8 cellular contexts compared by ENCODE assay signal in genomic region chr2:169827272-169828140, GRCh38. TPM values are rescaled to one million over a fixed set of nuclear protein-coding genes. Genes with fewer than 3 reads are reported as not detected.
DNase-seq lines count a peak whose midpoint lies in the region; ATAC-seq and TF ChIP-seq lines count a peak whose summit lies in the region.

TSS of gene UBR3 (plus strand) at chr2:169827454. CDS start at chr2:169827508, 54 bp downstream.

- H3K4me1 Mint-ChIP-seq in activated T-helper 17 cell treated with anti-CD3 and anti-CD28 coated beads, Interleukin-2, amount 50 U/mL, for 72 hours: peaks cover 28% of the 10 kb centered on the region
- peaks cover 39 to 74% (median 68%) of the 10 kb centered on the region in 4 donors for H3K4me1 Mint-ChIP-seq in naive thymus-derived CD8-positive, alpha-beta T cell
- peaks cover 25 to 60% of the 10 kb centered on the region in 2 donors for H3K4me1 Mint-ChIP-seq in stimulated activated naive B cell treated with anti-CD40 and anti-IgM and Interleukin-4, amounts not matched to agents 10 μg/mL and 1 μg/mL and 100 μg/mL, for 72 hours

- H3K9me3 ChIP-seq in DND-41 (ENCODE audit: insufficient read depth, low read length, severe bottlenecking): no peaks in the 10 kb centered on the region
- H3K9me3 ChIP-seq in KOPT-K1 (ENCODE audit: insufficient read depth, low read length, poor library complexity, severe bottlenecking): no peaks in the 10 kb centered on the region
- no peaks in the 10 kb centered on the region for H3K9me3 ChIP-seq in fibroblast of lung (ENCODE audit: control insufficient read depth, insufficient read depth, low read depth, low read length)

- CTCF ChIA-PET in RWPE1 (lab: Yijun Ruan, JAX): interaction anchor here (0.6 kb wide), 1 partner anchor 59 kb away, joined by 4 read pairs; no protein-coding TSS in a partner anchor

- peak within 1 kb of the TSS; percentile 94 for H3K27ac Mint-ChIP-seq in activated T-helper 17 cell treated with anti-CD3 and anti-CD28 coated beads, Interleukin-2, amount 50 U/mL, for 72 hours
- peak within 1 kb of the TSS; percentile 79 to 97 (median 91) for H3K27ac Mint-ChIP-seq in naive thymus-derived CD8-positive, alpha-beta T cell
- H3K27ac Mint-ChIP-seq in stimulated activated naive B cell treated with anti-CD40 and anti-IgM and Interleukin-4, amounts not matched to agents 10 μg/mL and 1 μg/mL and 100 μg/mL, for 72 hours: peak within 1 kb of the TSS; percentile 94

- H2AFZ ChIP-seq in DND-41 (ENCODE audit: low read depth, low read length) (peak within 1 kb of the TSS; percentile 79), fibroblast of lung (ENCODE audit: low read length) (peak within 1 kb of the TSS; percentile 85)

- H3K9ac ChIP-seq in DND-41 (ENCODE audit: low read depth, low read length) (peak within 1 kb of the TSS; percentile 75), fibroblast of lung (ENCODE audit: insufficient read depth, low read length) (peak within 1 kb of the TSS; percentile 82)

- H3K9me3 Mint-ChIP-seq in activated T-helper 17 cell treated with anti-CD3 and anti-CD28 coated beads, Interleukin-2, amount 50 U/mL, for 72 hours: no peaks in the 10 kb centered on the region
- no peaks in the 10 kb centered on the region for H3K9me3 Mint-ChIP-seq in naive thymus-derived CD8-positive, alpha-beta T cell
- H3K9me3 Mint-ChIP-seq in stimulated activated naive B cell treated with anti-CD40 and anti-IgM and Interleukin-4, amounts not matched to agents 10 μg/mL and 1 μg/mL and 100 μg/mL, for 72 hours: no peaks in the 10 kb centered on the region

- peaks cover 76% of the 10 kb centered on the region for H3K79me2 ChIP-seq in DND-41 (ENCODE audit: insufficient read depth, low read length)
- peaks cover 56% of the 10 kb centered on the region for H3K79me2 ChIP-seq in fibroblast of lung (ENCODE audit: control insufficient read depth, insufficient read depth, low read length)

- H3K4me1 ChIP-seq in DND-41 (ENCODE audit: insufficient read depth, low read length): peaks cover 43% of the 10 kb centered on the region
- no peaks in the 10 kb centered on the region for H3K4me1 ChIP-seq in fibroblast of lung (ENCODE audit: control insufficient read depth, extremely low read depth, insufficient read depth, low read length)

- H3K4me3 ChIP-seq in DND-41 (ENCODE audit: low read depth in 1 of 2, low read length in 2 of 2) (peak within 1 kb of the TSS; percentile 62 to 97; a peak in 3 of 4 replicates), fibroblast of lung (replicated peaks in 1 of 4; ENCODE audit: control extremely low read depth in 1 of 4, insufficient read depth in 1 of 4, low read depth in 3 of 4, low read length in 4 of 4) (peak within 1 kb of the TSS; percentile 48 to 89 (median 84))

- peaks cover 15% of the 10 kb centered on the region for H4K20me1 ChIP-seq in DND-41 (ENCODE audit: insufficient read depth, low read length)
- no peaks in the 10 kb centered on the region for H4K20me1 ChIP-seq in fibroblast of lung (ENCODE audit: control insufficient read depth, extremely low read depth, insufficient read depth, low read length)

- H3K4me3 Mint-ChIP-seq in activated T-helper 17 cell treated with anti-CD3 and anti-CD28 coated beads, Interleukin-2, amount 50 U/mL, for 72 hours: peak within 1 kb of the TSS; percentile 98
- peak within 1 kb of the TSS; percentile 88 to 100 (median 97) for H3K4me3 Mint-ChIP-seq in naive thymus-derived CD8-positive, alpha-beta T cell
- H3K4me3 Mint-ChIP-seq in stimulated activated naive B cell treated with anti-CD40 and anti-IgM and Interleukin-4, amounts not matched to agents 10 μg/mL and 1 μg/mL and 100 μg/mL, for 72 hours: peak within 1 kb of the TSS; percentile 94 to 98

- peak; percentile 92 for DNase-seq in DND-41
- DNase-seq in RWPE1 (ENCODE audit: low spot score): peak; percentile 96
- DNase-seq in fibroblast of lung (ENCODE audit: low read depth in 2 of 2): peak; percentile 89 to 93
- DNase-seq in naive thymus-derived CD8-positive, alpha-beta T cell: peak; percentile 81 to 92 (median 88)
- peak; percentile 86 for DNase-seq in stimulated activated naive B cell treated with anti-CD40 and anti-IgM and Interleukin-4, amounts not matched to agents 10 μg/mL and 1 μg/mL and 100 μg/mL, for 72 hours

- peaks cover 45% of the 10 kb centered on the region for H3K36me3 Mint-ChIP-seq in activated T-helper 17 cell treated with anti-CD3 and anti-CD28 coated beads, Interleukin-2, amount 50 U/mL, for 72 hours (ENCODE audit: low read depth)
- peaks cover 0 to 21% (median 0%) of the 10 kb centered on the region in 3 donors for H3K36me3 Mint-ChIP-seq in naive thymus-derived CD8-positive, alpha-beta T cell
- peaks cover 8 to 17% of the 10 kb centered on the region in 2 donors for H3K36me3 Mint-ChIP-seq in stimulated activated naive B cell treated with anti-CD40 and anti-IgM and Interleukin-4, amounts not matched to agents 10 μg/mL and 1 μg/mL and 100 μg/mL, for 72 hours

- H3K4me2 ChIP-seq in DND-41 (ENCODE audit: insufficient read depth, low read length) (peak within 1 kb of the TSS; percentile 70), fibroblast of lung (ENCODE audit: extremely low read depth, insufficient read depth, low read length) (peak within 1 kb of the TSS; percentile 98)

- H3K27ac ChIP-seq in DND-41 (ENCODE audit: low read length): peak within 1 kb of the TSS; percentile 67
- H3K27ac ChIP-seq in KOPT-K1 (ENCODE audit: low read depth, low read length, poor library complexity, severe bottlenecking): peak within 1 kb of the TSS; percentile 58
- peak within 1 kb of the TSS; percentile 85 for H3K27ac ChIP-seq in RWPE1
- H3K27ac ChIP-seq in fibroblast of lung (ENCODE audit: insufficient read depth, low read length): peak within 1 kb of the TSS; percentile 73

- POLR2A ChIA-PET in RWPE1 (lab: Yijun Ruan, JAX; ENCODE audit: low non-redundant PET): interaction anchor here (0.5 to 1.2 kb wide), 2 partner anchors 50 to 81 kb away, joined by 4 to 8 read pairs; no protein-coding TSS in a partner anchor
- POLR2A ChIA-PET in naive thymus-derived CD8-positive, alpha-beta T cell (lab: Charles Lee): interaction anchor here (1.0 to 2.7 kb wide), 4 partner anchors 9 to 29 kb away, joined by 3 to 14 read pairs (median 5); partner anchors contain the start of gene SSB

- H3K27me3 Mint-ChIP-seq in activated T-helper 17 cell treated with anti-CD3 and anti-CD28 coated beads, Interleukin-2, amount 50 U/mL, for 72 hours: no peaks in the 10 kb centered on the region
- H3K27me3 Mint-ChIP-seq in naive thymus-derived CD8-positive, alpha-beta T cell: no peaks in the 10 kb centered on the region
- no peaks in the 10 kb centered on the region for H3K27me3 Mint-ChIP-seq in stimulated activated naive B cell treated with anti-CD40 and anti-IgM and Interleukin-4, amounts not matched to agents 10 μg/mL and 1 μg/mL and 100 μg/mL, for 72 hours

- no peak for TF ChIP-seq CTCF in DND-41 (IDR thresholded peaks at IDR 0.05; ENCODE audit: borderline replicate concordance, extremely low read depth, low read length, poor library complexity, severe bottlenecking)
- TF ChIP-seq CTCF in RWPE1 (conservative IDR thresholded peaks at IDR 0.05; ENCODE audit: low read depth): 0 out of 2 replicates have a peak, but pooled peaks have one; percentile 17
- peak; percentile 4 to 18 for TF ChIP-seq CTCF in fibroblast of lung (conservative IDR thresholded peaks at IDR 0.05 in 1 of 2, IDR thresholded peaks at IDR 0.05 in 1 of 2; ENCODE audit: low read depth in 1 of 2, low read length in 2 of 2)

- H3K36me3 ChIP-seq in DND-41 (ENCODE audit: insufficient read depth, low read length) (peaks cover 8% of the 10 kb centered on the region; the same call in 1 of the 2 replicates), KOPT-K1 (ENCODE audit: insufficient read depth, low read length) (0 out of 2 replicates have a peak, but pooled peaks cover 14% of the 10 kb centered on the region), fibroblast of lung (ENCODE audit: control insufficient read depth, insufficient read depth, low read length) (no peaks in the 10 kb centered on the region)

- peak; percentile 82 for ATAC-seq in DND-41 (ENCODE audit: insufficient read depth, low read depth)
- peak; percentile 80 for ATAC-seq in GM21786 (IDR thresholded peaks at IDR 0.05; ENCODE audit: unreplicated experiment)
- peak; percentile 86 for ATAC-seq in activated T-helper 17 cell treated with anti-CD3 and anti-CD28 coated beads, Interleukin-2, amount 50 U/mL, for 72 hours (replicated peaks)
- peak; percentile 76 to 78 for ATAC-seq in naive thymus-derived CD8-positive, alpha-beta T cell
- ATAC-seq in stimulated activated naive B cell treated with anti-CD40 and anti-IgM and Interleukin-4, amounts not matched to agents 10 μg/mL and 1 μg/mL and 100 μg/mL, for 72 hours (replicated peaks): peak; percentile 85 to 88

- H3K27me3 ChIP-seq in DND-41 (ENCODE audit: insufficient read depth, low read length, poor library complexity) (no peaks in the 10 kb centered on the region), fibroblast of lung (ENCODE audit: control insufficient read depth, insufficient read depth, low read length) (no peaks in the 10 kb centered on the region)

RNA-seq across cellular contexts. Expression of gene UBR3, which starts in this region (rescaled TPM):
- 10 to 100 TPM; 28.6 to 32.7 TPM for total RNA-seq in activated T-helper 17 cell treated with anti-CD3 and anti-CD28 coated beads, Interleukin-2, amount 50 U/mL, for 72 hours
- total RNA-seq in fibroblast of lung: 28.2 and 39.5 TPM in 2 replicates
- polyA plus RNA-seq in fibroblast of lung: 19.1 and 21.7 TPM in 2 replicates
- polyA plus RNA-seq in fibroblast of lung (2012): 13.3 and 13.6 TPM in 2 replicates
- polyA minus RNA-seq in fibroblast of lung (ENCODE audit: low replicate concordance): 4.0 and 5.3 TPM in 2 replicates
- 10 to 100 TPM; 43.3 to 43.5 TPM for total RNA-seq in naive thymus-derived CD8-positive, alpha-beta T cell
- 10 to 100 TPM in 1 of 3 donors, 1 to 10 TPM in 2; 6.8 to 11.6 (median 7.5) TPM for polyA plus RNA-seq in naive thymus-derived CD8-positive, alpha-beta T cell

Comparison
In these comparisons a context has a peak if more than half of its experiments do, and no peak if none do; other contexts are left out.
1. Peak in every context shown above with its lines: DNase-seq, ATAC-seq, H3K4me3 ChIP-seq and H3K27ac ChIP-seq.